In genomic region chr1:39573736-39574624, GRCh38 we compare ENCODE assay signal across 8 cellular contexts. TPM values are rescaled to one million over a fixed set of nuclear protein-coding genes. Genes with fewer than 3 reads are reported as not detected.
DNase-seq lines count a peak whose midpoint lies in the region; ATAC-seq lines count a peak whose summit lies in the region.

No MANE protein-coding gene starts in this region.

- H3K4me1 Mint-ChIP-seq in activated naive CD8-positive, alpha-beta T cell treated with anti-CD3 and anti-CD28 coated beads, Interleukin-2, amount 10 ng/mL, durations not matched to agents 7 days and 5 days: peaks cover 36% of the 10 kb centered on the region
- H3K4me1 Mint-ChIP-seq in stimulated activated naive B cell treated with anti-CD40 and anti-IgM and Interleukin-4, amounts not matched to agents 10 μg/mL and 1 μg/mL and 100 μg/mL, for 72 hours: peaks cover 22 to 30% of the 10 kb centered on the region in 2 donors

- POLR2A ChIA-PET in activated naive CD8-positive, alpha-beta T cell treated with anti-CD3 and anti-CD28 coated beads, Interleukin-2, amount 10 ng/mL, durations not matched to agents 7 days and 5 days (lab: Charles Lee): interaction anchor here (0.5 to 1.6 kb wide), 4 partner anchors 13 to 750 kb away, joined by 3 to 5 read pairs (median 4); no protein-coding TSS in a partner anchor

- H3K27me3 Mint-ChIP-seq in activated naive CD8-positive, alpha-beta T cell treated with anti-CD3 and anti-CD28 coated beads, Interleukin-2, amount 10 ng/mL, durations not matched to agents 7 days and 5 days: peaks cover 1% of the 10 kb centered on the region
- no peaks in the 10 kb centered on the region for H3K27me3 Mint-ChIP-seq in stimulated activated naive B cell treated with anti-CD40 and anti-IgM and Interleukin-4, amounts not matched to agents 10 μg/mL and 1 μg/mL and 100 μg/mL, for 72 hours

- DNase-seq in Right ventricle myocardium inferior (ENCODE audit: missing footprints) (no peak), cardiac septum (ENCODE audit: low spot score) (no peak), DMS114 treated with DMSO at 0.1 percent for 48 hours (lab: John Stamatoyannopoulos, UW; ENCODE audit: unreplicated experiment) (no peak), foreskin melanocyte (no peak)
- DNase-seq in activated naive CD8-positive, alpha-beta T cell treated with anti-CD3 and anti-CD28 coated beads, Interleukin-2, amount 10 ng/mL, durations not matched to agents 7 days and 5 days: no peak
- no peak for DNase-seq in stimulated activated naive B cell treated with anti-CD40 and anti-IgM and Interleukin-4, amounts not matched to agents 10 μg/mL and 1 μg/mL and 100 μg/mL, for 72 hours
- no peak for DNase-seq in stimulated activated CD4-positive, alpha-beta T cell treated with anti-CD3 and anti-CD28 coated beads, Interleukin-1b, Interleukin-23, amount 100 ng/mL, for 48 hours

- no peaks in the 10 kb centered on the region for H3K9me3 Mint-ChIP-seq in activated naive CD8-positive, alpha-beta T cell treated with anti-CD3 and anti-CD28 coated beads, Interleukin-2, amount 10 ng/mL, durations not matched to agents 7 days and 5 days
- H3K9me3 Mint-ChIP-seq in stimulated activated naive B cell treated with anti-CD40 and anti-IgM and Interleukin-4, amounts not matched to agents 10 μg/mL and 1 μg/mL and 100 μg/mL, for 72 hours: no peaks in the 10 kb centered on the region

- H3K27ac Mint-ChIP-seq in activated naive CD8-positive, alpha-beta T cell treated with anti-CD3 and anti-CD28 coated beads, Interleukin-2, amount 10 ng/mL, durations not matched to agents 7 days and 5 days: no peak overlapping the region
- peak overlapping the region; percentile 51 for H3K27ac Mint-ChIP-seq in stimulated activated naive B cell treated with anti-CD40 and anti-IgM and Interleukin-4, amounts not matched to agents 10 μg/mL and 1 μg/mL and 100 μg/mL, for 72 hours

- ATAC-seq in Right ventricle myocardium inferior: peak; percentile 65
- ATAC-seq in activated naive CD8-positive, alpha-beta T cell treated with anti-CD3 and anti-CD28 coated beads, Interleukin-2, amount 10 ng/mL, durations not matched to agents 7 days and 5 days (ENCODE audit: low read depth): no peak
- ATAC-seq in stimulated activated naive B cell treated with anti-CD40 and anti-IgM and Interleukin-4, amounts not matched to agents 10 μg/mL and 1 μg/mL and 100 μg/mL, for 72 hours (replicated peaks): no peak

- intact Hi-C loops in Right ventricle myocardium inferior (cut with DNase I) (no loop called here), cardiac septum (cut with DNase I) (loop anchor here (2.0 kb wide), 1 partner anchor 33 kb away; no protein-coding TSS in a partner anchor)

- peak overlapping the region; percentile 78 for H3K4me3 ChIP-seq in iPS-11a (ENCODE audit: low read depth, low read length)

- peaks cover 32% of the 10 kb centered on the region for H3K36me3 Mint-ChIP-seq in activated naive CD8-positive, alpha-beta T cell treated with anti-CD3 and anti-CD28 coated beads, Interleukin-2, amount 10 ng/mL, durations not matched to agents 7 days and 5 days
- peaks cover 37 to 46% of the 10 kb centered on the region in 2 donors for H3K36me3 Mint-ChIP-seq in stimulated activated naive B cell treated with anti-CD40 and anti-IgM and Interleukin-4, amounts not matched to agents 10 μg/mL and 1 μg/mL and 100 μg/mL, for 72 hours

- H3K4me3 Mint-ChIP-seq in activated naive CD8-positive, alpha-beta T cell treated with anti-CD3 and anti-CD28 coated beads, Interleukin-2, amount 10 ng/mL, durations not matched to agents 7 days and 5 days: peak overlapping the region; percentile 87
- peak overlapping the region; percentile 92 to 96 for H3K4me3 Mint-ChIP-seq in stimulated activated naive B cell treated with anti-CD40 and anti-IgM and Interleukin-4, amounts not matched to agents 10 μg/mL and 1 μg/mL and 100 μg/mL, for 72 hours

RNA-seq across cellular contexts. Expression of gene PABPC4, which starts 2.6 kb away (rescaled TPM):
- total RNA-seq in Right ventricle myocardium inferior (196 TPM), cardiac septum (239 TPM)
- total RNA-seq in activated naive CD8-positive, alpha-beta T cell treated with anti-CD3 and anti-CD28 coated beads, Interleukin-2, amount 10 ng/mL, durations not matched to agents 7 days and 5 days: 100 to 1,000 TPM; 198 TPM
